Comparison of ENCODE assay signal across 1 cellular context in genomic region chr3:4978259-4978965, GRCh38.
TF ChIP-seq lines count a peak whose summit lies in the region.

No MANE protein-coding gene starts in this region.

TF ChIP-seq in H1, 55 proteins besides CTCF, POLR2A, EP300 and RAD21 (continued from another document):
- TF ChIP-seq USF2 (IDR thresholded peaks at IDR 0.05; ENCODE audit: low read length): no peak
- TF ChIP-seq BACH1 (IDR thresholded peaks at IDR 0.05; ENCODE audit: low read length): no peak
- TF ChIP-seq BCL11A (IDR thresholded peaks at IDR 0.05; ENCODE audit: low read depth in 2 of 2, low read length in 2 of 2): no peak
- TF ChIP-seq BRCA1 (IDR thresholded peaks at IDR 0.05; ENCODE audit: low read depth, low read length): no peak
- no peak for TF ChIP-seq CTBP2 (IDR thresholded peaks at IDR 0.05; ENCODE audit: borderline replicate concordance, insufficient read depth, insufficient read length, low read length)
- peak in 1 of 2 experiments; percentile 53; a peak in 1 of 4 replicates for TF ChIP-seq HDAC2 (IDR thresholded peaks at IDR 0.05; ENCODE audit: borderline replicate concordance in 1 of 2, low read depth in 2 of 2, low read length in 2 of 2)
- no peak for TF ChIP-seq SIN3A (conservative IDR thresholded peaks at IDR 0.05 in 1 of 2, IDR thresholded peaks at IDR 0.05 in 1 of 2; ENCODE audit: low read depth in 1 of 2, low read length in 2 of 2)
- peak; percentile 95 for TF ChIP-seq MAX (IDR thresholded peaks at IDR 0.05)
- TF ChIP-seq KDM4A (IDR thresholded peaks at IDR 0.05; ENCODE audit: low read depth, low read length, severe bottlenecking): peak; percentile 77
- TF ChIP-seq EGR1 (IDR thresholded peaks at IDR 0.05; ENCODE audit: borderline replicate concordance, low read depth, low read length): no peak; the same call in 1 of the 2 replicates
- TF ChIP-seq CHD2 (IDR thresholded peaks at IDR 0.05; ENCODE audit: low read length): no peak
- TF ChIP-seq POU5F1 (IDR thresholded peaks at IDR 0.05; ENCODE audit: low read depth, low read length): no peak
- TF ChIP-seq ASH2L (IDR thresholded peaks at IDR 0.05; ENCODE audit: low read length): peak; percentile 49
- no peak for TF ChIP-seq NRF1 (IDR thresholded peaks at IDR 0.05; ENCODE audit: low read depth, low read length)
- no peak for TF ChIP-seq CHD7 (IDR thresholded peaks at IDR 0.05; ENCODE audit: insufficient replicate concordance, low read length)
- TF ChIP-seq MAFK (IDR thresholded peaks at IDR 0.05; ENCODE audit: low read depth, low read length): no peak
- no peak for TF ChIP-seq TAF7 (optimal IDR thresholded peaks at IDR 0.05; ENCODE audit: borderline replicate concordance, low read depth, low read length)
- TF ChIP-seq ATF2 (IDR thresholded peaks at IDR 0.05; ENCODE audit: low read length): no peak
- peak; percentile 35; the same call in 1 of the 2 replicates for TF ChIP-seq RBBP5 (IDR thresholded peaks at IDR 0.05; ENCODE audit: borderline replicate concordance, low read depth, low read length)
- TF ChIP-seq CREB1 (IDR thresholded peaks at IDR 0.05): no peak
- TF ChIP-seq POLR2AphosphoS5 (IDR thresholded peaks at IDR 0.05; ENCODE audit: low read depth, low read length): 0 out of 2 replicates have a peak, but pooled peaks have one; percentile 11
- TF ChIP-seq RXRA (IDR thresholded peaks at IDR 0.05; ENCODE audit: insufficient read depth, low read depth, low read length): no peak
- TF ChIP-seq GTF2F1 (IDR thresholded peaks at IDR 0.05; ENCODE audit: borderline replicate concordance, low read depth, low read length): no peak
- TF ChIP-seq CBX5 (IDR thresholded peaks at IDR 0.05; ENCODE audit: low read depth, low read length): no peak
- no peak for TF ChIP-seq SP4 (IDR thresholded peaks at IDR 0.05; ENCODE audit: low read length)
- TF ChIP-seq FOSL1 (IDR thresholded peaks at IDR 0.05; ENCODE audit: insufficient read depth, low read depth, low read length): no peak
- TF ChIP-seq RFX5 (IDR thresholded peaks at IDR 0.05; ENCODE audit: borderline replicate concordance, low read depth, low read length): no peak
- TF ChIP-seq HDAC6 (IDR thresholded peaks at IDR 0.05; ENCODE audit: low read depth, low read length): no peak
- TF ChIP-seq SAP30 (IDR thresholded peaks at IDR 0.05; ENCODE audit: insufficient read depth, insufficient replicate concordance, low read length): no peak
- TF ChIP-seq SP2 (IDR thresholded peaks at IDR 0.05; ENCODE audit: low read length): no peak
- no peak for TF ChIP-seq YY1 (IDR thresholded peaks at IDR 0.05; ENCODE audit: low read depth, low read length)
- peak; percentile 59 for TF ChIP-seq RNF2 (IDR thresholded peaks at IDR 0.05; ENCODE audit: borderline replicate concordance, low read depth, low read length, missing control alignments, poor library complexity, severe bottlenecking)
- no peak for TF ChIP-seq JUND (IDR thresholded peaks at IDR 0.05; ENCODE audit: low read length)
- TF ChIP-seq TAF1 (IDR thresholded peaks at IDR 0.05; ENCODE audit: low read depth, low read length): 0 out of 2 replicates have a peak, but pooled peaks have one; percentile 25
- TF ChIP-seq SIX5 (IDR thresholded peaks at IDR 0.05; ENCODE audit: low read depth, low read length): no peak
- TF ChIP-seq SIRT6 (IDR thresholded peaks at IDR 0.05; ENCODE audit: low read length): no peak
- TF ChIP-seq TBP (IDR thresholded peaks at IDR 0.05; ENCODE audit: low read depth, low read length): no peak
- TF ChIP-seq JUN (IDR thresholded peaks at IDR 0.05; ENCODE audit: low read depth, low read length): no peak
- no peak for TF ChIP-seq EZH2 (IDR thresholded peaks at IDR 0.05; ENCODE audit: low read depth, low read length, severe bottlenecking)
- TF ChIP-seq PHF8 (conservative IDR thresholded peaks at IDR 0.05; ENCODE audit: low read depth, low read length): no peak; the same call in 1 of the 2 replicates
- TF ChIP-seq SP1 (IDR thresholded peaks at IDR 0.05; ENCODE audit: low read depth, low read length): no peak
- TF ChIP-seq GABPA (IDR thresholded peaks at IDR 0.05; ENCODE audit: borderline replicate concordance, insufficient read depth, low read length): no peak
- peak; percentile 82 for TF ChIP-seq E2F6 (IDR thresholded peaks at IDR 0.05)
- TF ChIP-seq CHD1 (IDR thresholded peaks at IDR 0.05; ENCODE audit: low read depth, low read length): no peak
- TF ChIP-seq SRF (IDR thresholded peaks at IDR 0.05; ENCODE audit: low read depth, low read length): no peak
